In the genomic region with DNA sequence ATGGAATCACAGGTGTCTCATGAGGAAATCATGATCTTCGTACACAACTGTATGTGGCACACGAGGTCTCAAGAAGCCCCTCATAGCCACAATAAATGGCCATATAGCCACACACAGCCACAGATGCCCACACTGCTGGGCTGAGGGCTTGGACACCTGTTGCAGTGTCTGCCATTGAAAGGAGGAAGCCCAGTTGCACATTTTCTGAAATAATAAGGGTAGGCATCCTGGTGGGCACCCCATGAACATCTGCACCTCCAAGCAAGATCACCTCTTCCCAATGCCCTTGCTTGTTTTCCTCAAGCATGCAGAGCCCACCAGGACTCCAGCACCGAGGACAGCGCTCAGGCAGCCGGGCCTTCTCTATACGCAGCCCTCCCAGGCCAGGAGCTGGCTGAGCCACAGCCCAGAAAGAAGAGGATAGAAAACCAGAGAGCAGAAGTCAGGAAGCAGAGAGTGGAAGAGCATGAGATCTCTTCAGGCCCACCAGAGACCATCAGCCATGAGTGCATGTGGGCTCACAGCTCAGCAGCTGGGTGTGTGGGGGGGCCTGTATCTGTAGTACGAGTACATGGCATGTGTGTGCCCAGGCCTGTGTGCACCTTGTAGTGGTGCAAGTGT, we compare ENCODE assay signal across 8 cellular contexts. TPM values are rescaled to one million over a fixed set of nuclear protein-coding genes. Genes with fewer than 3 reads are reported as not detected.
DNase-seq lines count a peak whose midpoint lies in the region; ATAC-seq and TF ChIP-seq lines count a peak whose summit lies in the region.

No MANE protein-coding gene starts in this region.

- no peak for TF ChIP-seq RAD21 in IMR-90 (IDR thresholded peaks at IDR 0.05; ENCODE audit: low read length)

- H4K20me1 ChIP-seq in IMR-90 (ENCODE audit: insufficient read depth, low read length): peaks cover 5% of the 10 kb centered on the region; the same call in 1 of the 2 replicates

- no peak for TF ChIP-seq CTCF in IMR-90 (conservative IDR thresholded peaks at IDR 0.05; ENCODE audit: low read depth, low read length)

- intact Hi-C loops in IMR-90 (cut with micrococcal nuclease): no loop called here

- H3K9me3 Mint-ChIP-seq in stimulated activated naive CD8-positive, alpha-beta T cell treated with anti-CD3 and anti-CD28 coated beads, Interleukin-15, Interleukin-2, amounts not matched to agents 100 ng/mL and 50 ng/mL, for 24 hours: no peaks in the 10 kb centered on the region

- in situ Hi-C loops in IMR-90 (cut with MboI; ENCODE audit: low sequenced_read_pairs): no loop called here

- DNase-seq in AG08395 (ENCODE audit: low spot score) (peak; percentile 72), IMR-90 (peak; percentile 68), amniotic epithelial cell (ENCODE audit: low read depth) (peak; percentile 72)

- POLR2A ChIA-PET in IMR-90 (lab: Charles Lee; ENCODE audit: unreplicated experiment): no interaction called here

- no peaks in the 10 kb centered on the region for H3K36me3 ChIP-seq in IMR-90 (ENCODE audit: control insufficient read depth, insufficient read depth, low read length)

- H3K27me3 ChIP-seq in IMR-90 (ENCODE audit: control insufficient read depth, insufficient read depth, low read length): peaks cover 52% of the 10 kb centered on the region

- H2AFZ ChIP-seq in IMR-90 (replicated peaks; ENCODE audit: low read length, poor library complexity): peak overlapping the region; percentile 86

- H4K91ac ChIP-seq in IMR-90 (ENCODE audit: insufficient read depth, low read depth, low read length): no peak overlapping the region

- dilution Hi-C loops in IMR-90 (cut with HindIII; ENCODE audit: low sequenced_read_pairs, unreplicated experiment): no loop called here

- no peak overlapping the region for H2BK120ac ChIP-seq in IMR-90 (ENCODE audit: low read depth, low read length)

- H3K14ac ChIP-seq in IMR-90 (replicated peaks; ENCODE audit: low read depth, low read length): no peak overlapping the region

- H3K23ac ChIP-seq in IMR-90 (ENCODE audit: low read depth, low read length): no peak overlapping the region

- no peak overlapping the region for H2BK5ac ChIP-seq in IMR-90 (ENCODE audit: low read depth, low read length, poor library complexity, severe bottlenecking)

- no peaks in the 10 kb centered on the region for H3K36me3 Mint-ChIP-seq in stimulated activated naive CD8-positive, alpha-beta T cell treated with anti-CD3 and anti-CD28 coated beads, Interleukin-15, Interleukin-2, amounts not matched to agents 100 ng/mL and 50 ng/mL, for 24 hours (ENCODE audit: low read depth)

- no peak overlapping the region for H3K18ac ChIP-seq in IMR-90 (ENCODE audit: low read depth, low read length)

- H3K4me3 ChIP-seq in IMR-90 (ENCODE audit: insufficient read depth, low read depth, low read length) (no peak overlapping the region), iPS-18c (ENCODE audit: insufficient read depth, low read depth, low read length) (0 out of 2 replicates have a peak overlapping the region, but pooled peaks have one; percentile 60)

- H3K9ac ChIP-seq in IMR-90 (ENCODE audit: low read depth, low read length): no peak overlapping the region

- no peak overlapping the region for H3K4ac ChIP-seq in IMR-90 (ENCODE audit: low read depth, low read length)

- whole genome bisulfite sequencing in IMR-90 (ENCODE audit: extremely low coverage in 2 of 2, insufficient read length in 1 of 2), 2 experiments: no CpG with 5 or more reads among the region's 7 CpGs

- no peak overlapping the region for H3K27ac ChIP-seq in IMR-90 (ENCODE audit: insufficient read depth, low read length)

- H3K9me3 ChIP-seq in IMR-90 (ENCODE audit: control insufficient read depth, insufficient read depth, low read length) (no peaks in the 10 kb centered on the region), iPS-18c (ENCODE audit: control insufficient read depth, insufficient read depth, low read length) (no peaks in the 10 kb centered on the region)

- BruUV-seq in IMR-90 (replicated peaks; lab: Mats Ljungman, UMichigan): no TSS peak

- H2BK15ac ChIP-seq in IMR-90 (ENCODE audit: low read depth, low read length): no peak overlapping the region

- no peak overlapping the region for H2AK5ac ChIP-seq in IMR-90 (ENCODE audit: low read depth, low read length)

- H3K27ac Mint-ChIP-seq in stimulated activated naive CD8-positive, alpha-beta T cell treated with anti-CD3 and anti-CD28 coated beads, Interleukin-15, Interleukin-2, amounts not matched to agents 100 ng/mL and 50 ng/mL, for 24 hours: peak overlapping the region; percentile 38

- no peak overlapping the region for H4K5ac ChIP-seq in IMR-90 (ENCODE audit: low read depth, low read length)

- H4K8ac ChIP-seq in IMR-90 (ENCODE audit: low read depth in 2 of 2, low read length in 2 of 2): no peak overlapping the region

- H2AK9ac ChIP-seq in IMR-90 (replicated peaks; ENCODE audit: low read depth, low read length, poor library complexity): peak overlapping the region; percentile 63

- H3K4me3 Mint-ChIP-seq in stimulated activated naive CD8-positive, alpha-beta T cell treated with anti-CD3 and anti-CD28 coated beads, Interleukin-15, Interleukin-2, amounts not matched to agents 100 ng/mL and 50 ng/mL, for 24 hours: peak overlapping the region; percentile 71

- H3K9me1 ChIP-seq in IMR-90 (ENCODE audit: insufficient read depth, low read length): 0 out of 2 replicates have a peak, but pooled peaks cover 4% of the 10 kb centered on the region

- H3K4me2 ChIP-seq in IMR-90 (ENCODE audit: low read depth, low read length): no peak overlapping the region

- TF ChIP-seq POLR2A in IMR-90 (IDR thresholded peaks at IDR 0.05; ENCODE audit: low read depth, low read length): no peak

- peaks cover 47% of the 10 kb centered on the region for H3K4me1 Mint-ChIP-seq in stimulated activated naive CD8-positive, alpha-beta T cell treated with anti-CD3 and anti-CD28 coated beads, Interleukin-15, Interleukin-2, amounts not matched to agents 100 ng/mL and 50 ng/mL, for 24 hours (ENCODE audit: low read depth)

- no peaks in the 10 kb centered on the region for H3K79me1 ChIP-seq in IMR-90 (ENCODE audit: low read depth in 1 of 2, low read length in 2 of 2)

- CTCF ChIA-PET in IMR-90 (lab: Yijun Ruan, JAX): no interaction called here

- no peak overlapping the region for H2BK20ac ChIP-seq in IMR-90 (ENCODE audit: low read depth, low read length)

- ATAC-seq in IMR-90 (ENCODE audit: low read depth): peak; percentile 90
- no peak for ATAC-seq in HG02798 (IDR thresholded peaks at IDR 0.05; ENCODE audit: poor library complexity, unreplicated experiment)
- ATAC-seq in GM21529 (IDR thresholded peaks at IDR 0.05; ENCODE audit: unreplicated experiment): no peak
- ATAC-seq in HG03457 (IDR thresholded peaks at IDR 0.05; ENCODE audit: unreplicated experiment): no peak

- H3K27me3 Mint-ChIP-seq in stimulated activated naive CD8-positive, alpha-beta T cell treated with anti-CD3 and anti-CD28 coated beads, Interleukin-15, Interleukin-2, amounts not matched to agents 100 ng/mL and 50 ng/mL, for 24 hours: peaks cover 54% of the 10 kb centered on the region

- H3K4me1 ChIP-seq in IMR-90 (ENCODE audit: control insufficient read depth, insufficient read depth, low read length): no peaks in the 10 kb centered on the region

- no peak overlapping the region for H3K56ac ChIP-seq in IMR-90 (ENCODE audit: extremely low read depth, insufficient read depth, low read length)

TF ChIP-seq in IMR-90, 13 proteins besides CTCF, POLR2A, EP300 and RAD21:
- no peak for TF ChIP-seq MAZ (IDR thresholded peaks at IDR 0.05; ENCODE audit: borderline replicate concordance, low read depth, low read length)
- TF ChIP-seq, protein P1, sequence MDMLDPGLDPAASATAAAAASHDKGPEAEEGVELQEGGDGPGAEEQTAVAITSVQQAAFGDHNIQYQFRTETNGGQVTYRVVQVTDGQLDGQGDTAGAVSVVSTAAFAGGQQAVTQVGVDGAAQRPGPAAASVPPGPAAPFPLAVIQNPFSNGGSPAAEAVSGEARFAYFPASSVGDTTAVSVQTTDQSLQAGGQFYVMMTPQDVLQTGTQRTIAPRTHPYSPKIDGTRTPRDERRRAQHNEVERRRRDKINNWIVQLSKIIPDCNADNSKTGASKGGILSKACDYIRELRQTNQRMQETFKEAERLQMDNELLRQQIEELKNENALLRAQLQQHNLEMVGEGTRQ (IDR thresholded peaks at IDR 0.05; ENCODE audit: low read depth, low read length): no peak
- no peak for TF ChIP-seq CHD1 (IDR thresholded peaks at IDR 0.05; ENCODE audit: low read depth, low read length)
- TF ChIP-seq BHLHE40 (IDR thresholded peaks at IDR 0.05; ENCODE audit: low read depth, low read length): no peak
- no peak for TF ChIP-seq RFX5 (IDR thresholded peaks at IDR 0.05; ENCODE audit: low read depth, low read length)
- TF ChIP-seq RCOR1 (IDR thresholded peaks at IDR 0.05; ENCODE audit: insufficient replicate concordance, low read length): peak; percentile 66
- TF ChIP-seq SMC3 (IDR thresholded peaks at IDR 0.05; ENCODE audit: low read depth, low read length): no peak
- peak; percentile 66; the same call in 1 of the 2 replicates for TF ChIP-seq MXI1 (IDR thresholded peaks at IDR 0.05; ENCODE audit: borderline replicate concordance, low read depth, low read length)
- TF ChIP-seq CEBPB (IDR thresholded peaks at IDR 0.05; ENCODE audit: low read depth, low read length): no peak
- TF ChIP-seq, protein P2, sequence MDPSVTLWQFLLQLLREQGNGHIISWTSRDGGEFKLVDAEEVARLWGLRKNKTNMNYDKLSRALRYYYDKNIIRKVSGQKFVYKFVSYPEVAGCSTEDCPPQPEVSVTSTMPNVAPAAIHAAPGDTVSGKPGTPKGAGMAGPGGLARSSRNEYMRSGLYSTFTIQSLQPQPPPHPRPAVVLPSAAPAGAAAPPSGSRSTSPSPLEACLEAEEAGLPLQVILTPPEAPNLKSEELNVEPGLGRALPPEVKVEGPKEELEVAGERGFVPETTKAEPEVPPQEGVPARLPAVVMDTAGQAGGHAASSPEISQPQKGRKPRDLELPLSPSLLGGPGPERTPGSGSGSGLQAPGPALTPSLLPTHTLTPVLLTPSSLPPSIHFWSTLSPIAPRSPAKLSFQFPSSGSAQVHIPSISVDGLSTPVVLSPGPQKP (IDR thresholded peaks at IDR 0.05; ENCODE audit: borderline replicate concordance, low read depth, low read length): no peak

RNA-seq across cellular contexts. Expression of a gene that starts 1.0 kb away (rescaled TPM):
- total RNA-seq in IMR-90 (2012; rRNA removed): not detected in 2 replicates
- not detected in 2 replicates for polyA plus RNA-seq in IMR-90 (2012; rRNA removed)
- not detected in 2 replicates for polyA plus RNA-seq in IMR-90 (2012; cell fraction: cytosol; rRNA removed)
- polyA plus RNA-seq in IMR-90 (2012; cell fraction: nucleus; rRNA removed; ENCODE audit: low replicate concordance): not detected in 2 replicates

RNA-seq across cellular contexts. Expression of a gene that starts 48.0 kb away (rescaled TPM):
- not detected in 2 replicates for total RNA-seq in IMR-90 (2012; rRNA removed)
- not detected in 2 replicates for polyA plus RNA-seq in IMR-90 (2012; rRNA removed)
- polyA plus RNA-seq in IMR-90 (2012; cell fraction: cytosol; rRNA removed): not detected in 2 replicates
- polyA plus RNA-seq in IMR-90 (2012; cell fraction: nucleus; rRNA removed; ENCODE audit: low replicate concordance): not detected in 2 replicates
